ENCODE assay signal across 19 cellular contexts in the genomic region with DNA sequence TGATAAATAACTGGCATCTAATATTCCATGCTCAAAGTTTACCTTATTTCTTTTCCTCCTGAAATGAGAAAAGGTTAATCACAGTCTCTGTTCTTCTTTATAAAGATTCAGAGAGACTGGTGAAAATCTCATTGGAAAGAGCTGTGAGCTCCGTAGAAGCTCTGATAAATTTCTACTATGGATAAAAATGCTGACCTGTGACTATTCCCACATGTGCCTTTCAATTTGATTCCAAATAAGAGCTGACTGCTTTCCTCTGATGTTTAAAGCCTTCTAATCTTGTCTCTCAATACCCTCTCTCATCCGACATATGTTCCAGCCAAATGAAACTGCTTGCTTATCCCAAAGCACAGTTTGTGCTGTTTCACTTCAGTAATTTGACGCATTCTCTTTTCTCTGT.
"Had no signal": no experiment of that assay in that cellular context is flagged by ENCODE, and none has a peak within 500 bp of the region (broad histone marks: within the 10 kb centered on the region; RNA-seq: fewer than 3 reads in every experiment).

No MANE protein-coding gene starts in this region.

- H3K4me3 ChIP-seq: coronary artery, heart left ventricle, neural progenitor cell, ovary, right atrium auricular region, tibial artery, upper lobe of left lung, uterus had no signal

- ATAC-seq: natural killer cell; stimulated activated effector memory CD8-positive, alpha-beta T cell treated with anti-CD3 and anti-CD28 coated beads, Interleukin-12 subunit alpha, Interleukin-12 subunit beta, amount 100 ng/mL, for 72 hours; stimulated activated naive CD8-positive, alpha-beta T cell treated with anti-CD3 and anti-CD28 coated beads, Interleukin-15, Interleukin-2, amounts not matched to agents 100 U/mL and 50 U/mL, for 24 hours had no signal

- H3K9ac ChIP-seq: neural progenitor cell had no signal

- DNase-seq: effector CD4-positive, alpha-beta T cell; heart left ventricle; hypothalamus; kidney glomerular epithelial cell; natural killer cell; nucleus accumbens; ovary; stimulated activated CD4-positive, alpha-beta T cell treated with anti-CD3 and anti-CD28 coated beads, Interleukin-4, amount 100 ng/mL, for 1 hour; stimulated activated CD8-positive, alpha-beta memory T cell treated with anti-CD3 and anti-CD28 coated beads, Interleukin-4, amount 100 ng/mL, for 48 hours; stimulated activated naive CD8-positive, alpha-beta T cell treated with anti-CD3 and anti-CD28 coated beads, Interleukin-15, Interleukin-2, amounts not matched to agents 100 U/mL and 50 U/mL, for 24 hours; tibial artery; upper lobe of left lung; uterus had no signal

- H2AFZ ChIP-seq: neural progenitor cell had no signal

- H3K27me3 ChIP-seq: neural progenitor cell, ovary, right atrium auricular region, tibial artery, upper lobe of left lung, uterus had no signal

- H3K9me3 ChIP-seq: ovary, tibial artery, upper lobe of left lung, uterus had no signal

- H3K4me2 ChIP-seq: neural progenitor cell had no signal

- H3K4me1 ChIP-seq: heart left ventricle, neural progenitor cell, right atrium auricular region, upper lobe of left lung, uterus had no signal

- H3K27ac ChIP-seq: coronary artery, neural progenitor cell, ovary, right atrium auricular region, tibial artery, upper lobe of left lung, uterus had no signal

- H3K36me3 ChIP-seq: heart left ventricle, ovary, right atrium auricular region, tibial artery, upper lobe of left lung, uterus had no signal

- FAIRE-seq: frontal cortex, islet of Langerhans had no signal
